ENCODE assay signal across 8 cellular contexts in the genomic region with DNA sequence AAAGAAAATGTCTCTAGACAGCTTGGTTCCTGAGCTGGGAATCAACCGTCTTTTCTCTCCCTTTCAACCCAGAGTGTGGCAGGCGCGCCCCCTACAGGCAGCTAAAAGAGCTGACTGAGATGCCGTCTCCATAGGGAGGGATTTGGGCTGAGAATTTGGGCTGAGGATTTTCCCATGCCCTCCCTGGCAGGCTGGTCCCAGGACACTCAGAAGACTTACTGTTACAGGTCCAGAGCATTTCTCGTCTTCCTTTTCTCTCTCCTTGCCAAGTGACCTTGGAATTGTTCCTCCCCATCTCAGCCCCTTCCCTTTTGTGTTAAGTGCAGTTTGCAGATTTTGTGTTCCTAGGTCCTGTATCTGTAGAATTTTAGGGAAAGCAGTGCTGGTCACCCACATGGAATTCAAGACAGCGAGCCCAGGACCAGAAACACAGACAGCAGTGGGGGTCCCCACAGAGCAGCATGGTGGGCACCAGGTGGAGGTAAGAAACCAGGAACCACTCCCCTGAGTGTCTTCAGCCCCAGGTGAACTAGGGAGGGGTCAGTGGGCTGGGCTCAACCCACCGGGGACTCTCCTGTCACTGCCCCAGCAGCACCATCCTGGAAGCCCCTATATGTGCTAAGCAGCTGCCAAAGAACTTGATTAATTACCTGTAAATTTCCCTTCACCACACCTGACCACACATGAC. TPM values are rescaled to one million over a fixed set of nuclear protein-coding genes. Genes with fewer than 3 reads are reported as not detected.
A peak's percentile ranks its signal among the peaks of the same experiment; 100 is the strongest.
DNase-seq lines count a peak whose midpoint lies in the region; ATAC-seq and TF ChIP-seq lines count a peak whose summit lies in the region.

No MANE protein-coding gene starts in this region.

- H3K4me1 Mint-ChIP-seq in Calu3 (ENCODE audit: low read depth, unreplicated experiment) (no peaks in the 10 kb centered on the region), T-cell (peaks cover 0 to 5% (median 2%) of the 10 kb centered on the region in 3 donors)
- peaks cover 5% of the 10 kb centered on the region for H3K4me1 Mint-ChIP-seq in activated naive CD8-positive, alpha-beta T cell treated with anti-CD3 and anti-CD28 coated beads, Interleukin-2, amount 50 U/mL, for 24 hours

- no peak overlapping the region for H3K27ac Mint-ChIP-seq in Calu3 (ENCODE audit: unreplicated experiment)
- peak overlapping the region; percentile 12 to 36 for H3K27ac Mint-ChIP-seq in T-cell
- H3K27ac Mint-ChIP-seq in activated naive CD8-positive, alpha-beta T cell treated with anti-CD3 and anti-CD28 coated beads, Interleukin-2, amount 50 U/mL, for 24 hours = no peak overlapping the region

- H3K9ac ChIP-seq in Karpas-422 (ENCODE audit: low read length) = 0 out of 2 replicates have a peak overlapping the region, but pooled peaks have one; percentile 28

- H3K9me2 ChIP-seq in Karpas-422 (replicated peaks; ENCODE audit: insufficient read depth, low read length) = no peaks in the 10 kb centered on the region

- no peaks in the 10 kb centered on the region for H3K79me2 ChIP-seq in Karpas-422 (ENCODE audit: low read length)

- peak; percentile 81 for TF ChIP-seq CTCF in Calu3 (IDR thresholded peaks at IDR 0.05; ENCODE audit: unreplicated experiment)

- DNase-seq in Calu3 (peak; percentile 79), Karpas-422 (peak; percentile 89), T-cell (peak; percentile 36 to 83 (median 71)), iPS DF 6.9 (ENCODE audit: low read depth, low spot score) (peak; percentile 25)
- peak; percentile 83 for DNase-seq in activated naive CD8-positive, alpha-beta T cell treated with anti-CD3 and anti-CD28 coated beads, Interleukin-2, amount 50 U/mL, for 24 hours
- DNase-seq in stimulated activated CD4-positive, alpha-beta T cell treated with anti-CD3 and anti-CD28 coated beads, Interleukin-15, amount 100 ng/mL, for 48 hours (ENCODE audit: low read depth in 2 of 2) = peak; percentile 38 to 68

- no peaks in the 10 kb centered on the region for H4K20me1 ChIP-seq in Karpas-422 (ENCODE audit: insufficient read depth, low read depth, low read length)

- peak overlapping the region; percentile 91 for H3K27ac ChIP-seq in Karpas-422 (ENCODE audit: low read length)
- no peak overlapping the region for H3K27ac ChIP-seq in iPS DF 6.9 (ENCODE audit: low read length)

- CTCF ChIA-PET in Calu3 (lab: Charles Lee) (interaction anchor here (0.6 to 1.2 kb wide), 14 partner anchors 22 to 414 kb away, joined by 3 to 22 read pairs (median 4); no protein-coding TSS in a partner anchor), T-cell (lab: Charles Lee) (interaction anchor here (0.6 to 1.2 kb wide), 15 partner anchors 22 to 157 kb away, joined by 3 to 43 read pairs (median 7); no protein-coding TSS in a partner anchor)

- H3K27me3 Mint-ChIP-seq in Calu3 (ENCODE audit: unreplicated experiment) (peaks cover 68% of the 10 kb centered on the region), T-cell (no peaks in the 10 kb centered on the region)
- H3K27me3 Mint-ChIP-seq in activated naive CD8-positive, alpha-beta T cell treated with anti-CD3 and anti-CD28 coated beads, Interleukin-2, amount 50 U/mL, for 24 hours = no peaks in the 10 kb centered on the region

- no CpG with 5 or more reads among the region's 7 CpGs for WGBS in iPS DF 6.9 (ENCODE audit: insufficient coverage, insufficient read length)

- no peaks in the 10 kb centered on the region for H3K9me3 Mint-ChIP-seq in Calu3 (ENCODE audit: low read depth, unreplicated experiment)
- H3K9me3 Mint-ChIP-seq in T-cell = peaks cover 2 to 9% (median 7%) of the 10 kb centered on the region in 3 donors
- peaks cover 9% of the 10 kb centered on the region for H3K9me3 Mint-ChIP-seq in activated naive CD8-positive, alpha-beta T cell treated with anti-CD3 and anti-CD28 coated beads, Interleukin-2, amount 50 U/mL, for 24 hours

- H3K27me3 ChIP-seq in Karpas-422 (ENCODE audit: low read length) (no peaks in the 10 kb centered on the region), iPS DF 6.9 (ENCODE audit: control insufficient read depth, insufficient read depth, low read length) (0 out of 2 replicates have a peak, but pooled peaks cover 2% of the 10 kb centered on the region)

- H3K4me3 ChIP-seq in Karpas-422 (ENCODE audit: low read length) (no peak overlapping the region), iPS DF 6.9 (ENCODE audit: low read length) (no peak overlapping the region)

- peak; percentile 43 to 65 (median 60) for ATAC-seq in T-cell (replicated peaks in 1 of 4)
- no peak for ATAC-seq in activated naive CD8-positive, alpha-beta T cell treated with anti-CD3 and anti-CD28 coated beads, Interleukin-2, amount 50 U/mL, for 24 hours
- ATAC-seq in HG03565 (IDR thresholded peaks at IDR 0.05; ENCODE audit: unreplicated experiment) = no peak
- ATAC-seq in HG02938 (IDR thresholded peaks at IDR 0.05; ENCODE audit: unreplicated experiment) = no peak

- no peaks in the 10 kb centered on the region for H3K9me3 ChIP-seq in Karpas-422 (ENCODE audit: low read length)
- H3K9me3 ChIP-seq in iPS DF 6.9 (ENCODE audit: control insufficient read depth, insufficient read depth, low read length) = peaks cover 2% of the 10 kb centered on the region; the same call in 1 of the 2 replicates

- peaks cover 76% of the 10 kb centered on the region for H3K4me1 ChIP-seq in Karpas-422 (ENCODE audit: low read length)
- H3K4me1 ChIP-seq in iPS DF 6.9 (ENCODE audit: control insufficient read depth, insufficient read depth, low read length) = no peaks in the 10 kb centered on the region

- peak overlapping the region; percentile 36 for H3K4me2 ChIP-seq in Karpas-422 (ENCODE audit: low read depth, low read length, poor library complexity, severe bottlenecking)

- POLR2A ChIA-PET in T-cell (lab: Charles Lee) = interaction anchor here in 1 of 2 donors (0.6 kb wide), 1 partner anchor 63 kb away, joined by 4 read pairs; no protein-coding TSS in a partner anchor

- H3K4me3 Mint-ChIP-seq in Calu3 (ENCODE audit: low read depth, unreplicated experiment) (no peak overlapping the region), T-cell (no peak overlapping the region)
- H3K4me3 Mint-ChIP-seq in activated naive CD8-positive, alpha-beta T cell treated with anti-CD3 and anti-CD28 coated beads, Interleukin-2, amount 50 U/mL, for 24 hours = no peak overlapping the region

- no peak overlapping the region for H2AFZ ChIP-seq in Karpas-422 (ENCODE audit: low read length)

- intact Hi-C loops in Calu3 (cut with micrococcal nuclease; ENCODE audit: unreplicated experiment) = loop anchor here (10.0 kb wide), 1 partner anchor 73 kb away; no protein-coding TSS in a partner anchor

- no TSS peak for BruUV-seq in Calu3 (replicated peaks; lab: Mats Ljungman, UMichigan)

- no peaks in the 10 kb centered on the region for H3K36me3 ChIP-seq in Karpas-422 (ENCODE audit: insufficient read depth, low read length)
- no peaks in the 10 kb centered on the region for H3K36me3 ChIP-seq in iPS DF 6.9 (ENCODE audit: control insufficient read depth, insufficient read depth, low read length)

- no peaks in the 10 kb centered on the region for H3K36me3 Mint-ChIP-seq in Calu3 (ENCODE audit: insufficient read depth, unreplicated experiment)
- H3K36me3 Mint-ChIP-seq in T-cell = peaks cover 5% of the 10 kb centered on the region
- no peaks in the 10 kb centered on the region for H3K36me3 Mint-ChIP-seq in activated naive CD8-positive, alpha-beta T cell treated with anti-CD3 and anti-CD28 coated beads, Interleukin-2, amount 50 U/mL, for 24 hours (ENCODE audit: low read depth)

RNA-seq across cellular contexts. Expression of a gene that starts 9.9 kb away (rescaled TPM):
- total RNA-seq in Calu3 (2022) = not detected in 2 replicates
- 1.1 and 8.3 TPM in 2 replicates for total RNA-seq in Karpas-422 (2014; rRNA removed; shearing (Covaris generic); ENCODE audit: low replicate concordance)
- 1 to 10 TPM in 3 of 5 donors, under 1 TPM in 2; 0.35 to 2.9 (median 2.1) TPM for total RNA-seq in T-cell

Comparison
In these comparisons a context has a peak if more than half of its experiments do, and no peak if none do; other contexts are left out.
1. DNase-seq: peak in every context shown above with its lines; median percentile 89 in Karpas-422; 83 in activated naive CD8-positive, alpha-beta T cell treated with anti-CD3 and anti-CD28 coated beads, Interleukin-2, amount 50 U/mL, for 24 hours; 79 in Calu3; 71 in T-cell; 53 in stimulated activated CD4-positive, alpha-beta T cell treated with anti-CD3 and anti-CD28 coated beads, Interleukin-15, amount 100 ng/mL, for 48 hours; 25 in iPS DF 6.9.
2. H3K27ac Mint-ChIP-seq: peak in T-cell (2 of 2); none in Calu3 (single experiment) and activated naive CD8-positive, alpha-beta T cell treated with anti-CD3 and anti-CD28 coated beads, Interleukin-2, amount 50 U/mL, for 24 hours (single experiment).
3. ATAC-seq: peak in T-cell (4 of 4); none in activated naive CD8-positive, alpha-beta T cell treated with anti-CD3 and anti-CD28 coated beads, Interleukin-2, amount 50 U/mL, for 24 hours (single experiment), HG03565 (single experiment) and HG02938 (single experiment).